Comparison of ENCODE assay signal across 8 cellular contexts in the genomic region with DNA sequence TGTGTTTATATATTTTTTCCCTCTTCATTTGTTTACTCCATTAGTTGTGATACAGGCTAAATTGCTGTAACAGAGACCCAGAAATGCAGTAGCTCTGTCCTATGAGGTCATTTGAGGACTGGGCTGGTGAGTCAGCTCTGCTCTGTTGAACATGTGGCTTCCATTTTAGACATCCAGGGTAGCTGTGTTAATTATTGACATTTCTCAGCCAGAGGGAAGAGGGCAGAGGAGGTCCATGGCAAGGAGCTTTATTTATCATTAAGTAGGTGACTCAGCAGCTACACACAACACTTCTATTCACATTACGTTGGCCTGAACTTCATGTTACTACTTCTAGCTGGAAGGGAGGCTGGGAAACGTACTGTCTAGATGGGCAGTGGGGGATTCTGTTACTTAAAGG.
DNase-seq lines count a peak whose midpoint lies in the region; FAIRE-seq and TF ChIP-seq lines count a peak whose summit lies in the region.

No MANE protein-coding gene starts in this region.

- H3K4me2 ChIP-seq in keratinocyte (ENCODE audit: control insufficient read depth, extremely low read depth, insufficient read depth, low read depth, low read length) = peak overlapping the region; percentile 17

- peaks cover 9% of the 10 kb centered on the region; the same call in 1 of the 2 replicates for H3K27me3 Mint-ChIP-seq in HFFc6 (ENCODE audit: insufficient read depth)

- no peak overlapping the region for H3K4me3 ChIP-seq in keratinocyte (ENCODE audit: control insufficient read depth in 2 of 3, extremely low read depth in 1 of 3, insufficient read depth in 2 of 3, low read depth in 1 of 3, low read length in 3 of 3)
- no peak overlapping the region for H3K4me3 ChIP-seq in HAP-1

- H3K27ac ChIP-seq in keratinocyte (ENCODE audit: control insufficient read depth, insufficient read depth, low read length) = no peak overlapping the region

- no peaks in the 10 kb centered on the region for H4K20me1 ChIP-seq in keratinocyte (ENCODE audit: control insufficient read depth, extremely low read depth, insufficient read depth, low read length)

- peaks cover 12% of the 10 kb centered on the region for H3K4me1 Mint-ChIP-seq in HFFc6 (ENCODE audit: low read depth)

- H3K36me3 ChIP-seq in keratinocyte (ENCODE audit: control insufficient read depth in 2 of 2, extremely low read depth in 1 of 2, insufficient read depth in 2 of 2, low read length in 2 of 2) = no peaks in the 10 kb centered on the region
- H3K36me3 ChIP-seq in HAP-1 (replicated peaks) = no peaks in the 10 kb centered on the region

- peak; percentile 29 for DNase-seq in DMS 273 treated with DMSO at 0.1 percent for 48 hours (lab: John Stamatoyannopoulos, UW)
- peak; percentile 63 for DNase-seq in HFFc6
- DNase-seq in NCI-H69 (lab: John Stamatoyannopoulos, UW) = peak; percentile 91
- no peak for DNase-seq in keratinocyte (ENCODE audit: low read depth, low spot score)
- no peak for DNase-seq in HAP-1 (ENCODE audit: low spot score in 2 of 2)
- no peak for DNase-seq in RPMI8226
- no peak for DNase-seq in NOMO-1 treated with dmso at 0.1 percent for 144 hours (lab: John Stamatoyannopoulos, UW; ENCODE audit: unreplicated experiment)
- DNase-seq in activated naive CD4-positive, alpha-beta T cell (lab: John Stamatoyannopoulos, UW) = no peak

- H3K9me3 Mint-ChIP-seq in HFFc6 = no peaks in the 10 kb centered on the region; the same call in 1 of the 2 replicates

- peaks cover 10% of the 10 kb centered on the region for H3K4me1 ChIP-seq in keratinocyte (ENCODE audit: control insufficient read depth, extremely low read depth, insufficient read depth, low read length)
- no peaks in the 10 kb centered on the region for H3K4me1 ChIP-seq in HAP-1

- H3K36me3 Mint-ChIP-seq in HFFc6 (ENCODE audit: low read depth) = no peaks in the 10 kb centered on the region

- no peak overlapping the region for H3K27ac Mint-ChIP-seq in HFFc6

- H3K9me3 ChIP-seq in keratinocyte (ENCODE audit: control insufficient read depth, low read depth, low read length) (no peaks in the 10 kb centered on the region), HAP-1 (no peaks in the 10 kb centered on the region)

- peaks cover 4% of the 10 kb centered on the region for H3K9me1 ChIP-seq in keratinocyte (ENCODE audit: control insufficient read depth, extremely low read depth, insufficient read depth, low read length)

- peak; percentile 97 for FAIRE-seq in keratinocyte (lab: Jason Lieb, UNC)

- TF ChIP-seq CTCF in HFFc6 (IDR thresholded peaks at IDR 0.05) (no peak), keratinocyte (optimal IDR thresholded peaks at IDR 0.05 in 1 of 3, IDR thresholded peaks at IDR 0.05 in 1 of 3, conservative IDR thresholded peaks at IDR 0.05 in 1 of 3; ENCODE audit: extremely low read depth in 1 of 3, insufficient read depth in 2 of 3, low read length in 3 of 3) (peak in 2 of 3 experiments; percentile 18 to 20)

- dilution Hi-C loops in keratinocyte (cut with MboI; ENCODE audit: extremely low pct_ligation_motif_present, low sequenced_read_pairs) = no loop called here

- H3K27me3 ChIP-seq in keratinocyte (ENCODE audit: control insufficient read depth, extremely low read depth, insufficient read depth, low read length) (no peaks in the 10 kb centered on the region), HAP-1 (ENCODE audit: low read depth) (peaks cover 7% of the 10 kb centered on the region)

- in situ Hi-C loops in HAP-1 (cut with MboI; ENCODE audit: low sequenced_read_pairs) = loop anchor here (25.0 kb wide), 1 partner anchor 446 kb away; no protein-coding TSS in a partner anchor

- no peak overlapping the region for H3K4me3 Mint-ChIP-seq in HFFc6

- no peak overlapping the region for H3K9ac ChIP-seq in keratinocyte (ENCODE audit: control insufficient read depth, extremely low read depth, insufficient read depth, low read length)

- H2AFZ ChIP-seq in keratinocyte (ENCODE audit: control insufficient read depth, low read length) = peak overlapping the region; percentile 31

- no peaks in the 10 kb centered on the region for H3K79me2 ChIP-seq in keratinocyte (ENCODE audit: control insufficient read depth, insufficient read depth, low read length)

Comparison
In these comparisons a context has a peak if more than half of its experiments do, and no peak if none do; other contexts are left out.
1. DNase-seq: peak in DMS 273 treated with DMSO at 0.1 percent for 48 hours (single experiment), HFFc6 (single experiment) and NCI-H69 (single experiment); none in keratinocyte (single experiment), HAP-1 (0 of 2), RPMI8226 (single experiment), NOMO-1 treated with dmso at 0.1 percent for 144 hours (single experiment) and activated naive CD4-positive, alpha-beta T cell (0 of 4).